11 cellular contexts compared by ENCODE assay signal in the genomic region with DNA sequence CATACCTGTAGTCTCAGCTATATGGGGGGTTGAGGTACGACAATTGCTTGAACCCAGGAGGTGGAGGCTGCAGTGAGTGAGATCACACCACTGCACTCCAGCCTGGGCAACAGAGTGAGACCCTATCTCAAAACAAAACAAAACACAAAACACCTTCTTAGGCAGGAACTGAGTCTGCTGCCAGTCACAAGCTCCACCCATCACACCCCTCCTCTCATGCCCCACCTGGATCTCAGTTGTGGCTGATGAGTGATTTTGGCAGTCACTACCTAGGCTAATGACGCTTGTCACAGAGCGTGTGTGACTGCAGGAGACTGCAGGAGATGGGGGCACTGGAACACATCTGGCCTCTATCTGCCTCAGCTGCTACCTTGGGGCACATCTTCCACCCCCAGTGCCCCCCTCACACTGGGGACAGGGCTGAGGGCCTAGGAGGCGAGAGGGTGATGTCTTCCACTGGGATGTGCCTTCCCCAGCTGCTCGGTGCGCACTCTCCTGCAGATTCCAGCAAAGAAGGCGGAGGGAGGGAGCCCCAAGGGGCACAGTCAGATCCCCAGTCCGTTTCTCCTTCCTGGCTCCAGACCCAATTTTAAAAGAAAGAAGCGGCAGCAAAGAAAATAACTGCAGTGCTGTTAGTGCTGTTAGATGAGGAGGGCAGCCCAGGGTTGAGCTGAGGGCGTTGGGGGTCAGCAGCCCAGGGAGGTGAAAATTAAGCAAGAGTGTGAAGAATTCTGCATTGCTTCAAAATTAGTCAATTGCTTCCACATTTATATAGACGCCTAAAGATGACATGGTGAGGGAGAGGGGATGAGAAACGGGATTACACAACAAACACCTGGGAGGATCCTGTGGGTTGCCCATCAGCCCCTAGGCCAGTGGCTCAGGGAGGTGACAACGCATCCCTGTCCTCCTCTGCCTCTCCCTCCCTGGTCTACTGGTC.
A peak's percentile ranks its signal among the peaks of the same experiment; 100 is the strongest.
DNase-seq lines count a peak whose midpoint lies in the region; ATAC-seq, FAIRE-seq and TF ChIP-seq lines count a peak whose summit lies in the region.
"Had no signal": no experiment of that assay in that cellular context is flagged by ENCODE, and none has a peak within 500 bp of the region (broad histone marks: within the 10 kb centered on the region; RNA-seq: fewer than 3 reads in every experiment).

No MANE protein-coding gene starts in this region.

- no peak overlapping the region for H3K9ac ChIP-seq in kidney (ENCODE audit: low read length in 2 of 2)

- peaks cover 7% of the 10 kb centered on the region for H3K27me3 Mint-ChIP-seq in T-helper 17 cell
- H3K27me3 Mint-ChIP-seq: CD4-positive, alpha-beta memory T cell had no signal

- H3K27me3 ChIP-seq in right atrium auricular region (no peaks in the 10 kb centered on the region), gastroesophageal sphincter (no peaks in the 10 kb centered on the region), thyroid gland (no peaks in the 10 kb centered on the region)

- no peak overlapping the region for H3K4me3 Mint-ChIP-seq in T-helper 17 cell
- H3K4me3 Mint-ChIP-seq: CD4-positive, alpha-beta memory T cell had no signal

- ATAC-seq in Right ventricle myocardium superior (ENCODE audit: poor library complexity) (peak; percentile 13), T-helper 17 cell (peak; percentile 23), gastroesophageal sphincter (peak; percentile 23)

- H3K36me3 Mint-ChIP-seq in T-helper 17 cell (ENCODE audit: low read depth): no peaks in the 10 kb centered on the region
- H3K36me3 Mint-ChIP-seq: CD4-positive, alpha-beta memory T cell had no signal

- H3K9me3 ChIP-seq in right atrium auricular region: no peaks in the 10 kb centered on the region
- no peaks in the 10 kb centered on the region for H3K9me3 ChIP-seq in T-helper 17 cell (ENCODE audit: control insufficient read depth, low read length, poor library complexity, severe bottlenecking)
- no peaks in the 10 kb centered on the region for H3K9me3 ChIP-seq in gastroesophageal sphincter
- no peaks in the 10 kb centered on the region for H3K9me3 ChIP-seq in thyroid gland
- H3K9me3 ChIP-seq in kidney (ENCODE audit: control insufficient read depth in 1 of 2, low read length in 2 of 2): no peaks in the 10 kb centered on the region

- WGBS in gastroesophageal sphincter (ENCODE audit: low coverage in 1 of 2), 2 donors: 62 to 73% methylated on average over 3 to 4 of the region's 13 CpGs
- WGBS in thyroid gland, 2 donors: 73 to 76% methylated on average over 10 to 13 of the region's 13 CpGs

- H3K4me1 ChIP-seq in right atrium auricular region (peaks cover 0 to 45% of the 10 kb centered on the region in 2 donors), gastroesophageal sphincter (peaks cover 0 to 83% (median 20%) of the 10 kb centered on the region in 3 donors), thyroid gland (peaks cover 41 to 63% of the 10 kb centered on the region in 2 donors), kidney (ENCODE audit: control insufficient read depth in 1 of 2, insufficient read depth in 1 of 2, low read depth in 1 of 2, low read length in 2 of 2) (peaks cover 28 to 34% of the 10 kb centered on the region in 2 donors)

- intact Hi-C loops in Right ventricle myocardium superior (cut with DNase I): no loop called here
- intact Hi-C loops in thyroid gland (cut with DNase I): loop anchor here (10.0 kb wide), 1 partner anchor 71 kb away; no protein-coding TSS in a partner anchor
- intact Hi-C loops in kidney (cut with DNase I): no loop called here

- H3K4me3 ChIP-seq in right atrium auricular region: no peak overlapping the region
- no peak overlapping the region for H3K4me3 ChIP-seq in gastroesophageal sphincter
- no peak overlapping the region for H3K4me3 ChIP-seq in thyroid gland (replicated peaks in 1 of 3)
- no peak overlapping the region for H3K4me3 ChIP-seq in kidney (ENCODE audit: low read length in 2 of 2)

- H3K27ac Mint-ChIP-seq in T-helper 17 cell: no peak overlapping the region
- H3K27ac Mint-ChIP-seq: activated T-helper 2 cell treated with anti-CD3 and anti-CD28 coated beads, Interferon-gamma antibody, Interleukin-2, Interleukin-4, amounts not matched to agents 10 μg/mL and 5 μg/mL and 100 μg/mL, durations not matched to agents 14 hours and 24 hours and 36 hours; CD4-positive, alpha-beta memory T cell had no signal

- H3K27ac ChIP-seq in right atrium auricular region (no peak overlapping the region), gastroesophageal sphincter (peak overlapping the region in 1 of 4 donors; percentile 16), thyroid gland (peak overlapping the region in 2 of 3 donors; percentile 19 to 58), kidney (ENCODE audit: low read depth in 2 of 2, low read length in 2 of 2) (no peak overlapping the region)

- no peak for FAIRE-seq in kidney (lab: Jason Lieb, UNC)

- H3K36me3 ChIP-seq in right atrium auricular region (no peaks in the 10 kb centered on the region), gastroesophageal sphincter (no peaks in the 10 kb centered on the region), thyroid gland (no peaks in the 10 kb centered on the region), kidney (ENCODE audit: control insufficient read depth in 1 of 2, insufficient read depth in 2 of 2, low read length in 2 of 2) (no peaks in the 10 kb centered on the region)

- no peak for TF ChIP-seq EP300 in gastroesophageal sphincter (IDR thresholded peaks at IDR 0.05)

- TF ChIP-seq POLR2A in gastroesophageal sphincter (IDR thresholded peaks at IDR 0.05) (no peak), thyroid gland (IDR thresholded peaks at IDR 0.05) (no peak)

- TF ChIP-seq CTCF in right atrium auricular region (IDR thresholded peaks at IDR 0.05) (no peak), gastroesophageal sphincter (IDR thresholded peaks at IDR 0.05) (no peak), thyroid gland (IDR thresholded peaks at IDR 0.05) (no peak), kidney (IDR thresholded peaks at IDR 0.05; ENCODE audit: borderline replicate concordance, extremely low read depth, insufficient read depth) (no peak)

- no peaks in the 10 kb centered on the region for H3K4me1 Mint-ChIP-seq in T-helper 17 cell

- DNase-seq in Right ventricle myocardium superior (peak; percentile 61), right atrium auricular region (ENCODE audit: low spot score) (no peak), T-helper 17 cell (no peak), thyroid gland (peak in 1 of 2 donors; percentile 44), NCI-H526 (lab: John Stamatoyannopoulos, UW) (no peak), kidney (no peak), T-helper 1 cell (no peak)
- DNase-seq: CD4-positive, alpha-beta memory T cell; NCI-H226 had no signal

Comparison
In these comparisons a context has a peak if more than half of its experiments do, and no peak if none do; other contexts are left out.
1. H3K27ac ChIP-seq: peak in thyroid gland (2 of 3); none in right atrium auricular region (0 of 2) and kidney (0 of 2).
2. Peak in every context shown above with its lines, with median percentiles within 50 percentile points of each other: ATAC-seq.